ENCODE assay signal across 9 cellular contexts in genomic region chr1:169604781-169605560, GRCh38. TPM values are rescaled to one million over a fixed set of nuclear protein-coding genes. Genes with fewer than 3 reads are reported as not detected.
DNase-seq lines count a peak whose midpoint lies in the region; ATAC-seq and TF ChIP-seq lines count a peak whose summit lies in the region.
"Had no signal": no experiment of that assay in that cellular context is flagged by ENCODE, and none has a peak within 500 bp of the region (broad histone marks: within the 10 kb centered on the region; RNA-seq: fewer than 3 reads in every experiment).

No MANE protein-coding gene starts in this region.

- intact Hi-C loops in PC-9 (cut with micrococcal nuclease; ENCODE audit: unreplicated experiment) = no loop called here

- H3K4me3 ChIP-seq in neutrophil (ENCODE audit: low read depth in 1 of 2, low read length in 1 of 2) (peak overlapping the region; percentile 38 to 55), PC-9 (no peak overlapping the region)

- POLR2A ChIA-PET in PC-9 (lab: Charles Lee; ENCODE audit: unreplicated experiment) = interaction anchor here (0.6 kb wide), 1 partner anchor 128 kb away, joined by 24 read pairs; no protein-coding TSS in a partner anchor

- H3K4me1 ChIP-seq in neutrophil (ENCODE audit: control insufficient read depth in 1 of 2, insufficient read depth in 1 of 2, low read depth in 1 of 2, low read length in 1 of 2) (peaks cover 88 to 89% of the 10 kb centered on the region in 2 experiments), PC-9 (replicated peaks; ENCODE audit: insufficient read depth) (no peaks in the 10 kb centered on the region)

- H2AFZ ChIP-seq in PC-9 = no peak overlapping the region

- H3K27me3 ChIP-seq in neutrophil (no peaks in the 10 kb centered on the region), PC-9 (ENCODE audit: insufficient read depth, low read depth) (no peaks in the 10 kb centered on the region)

- no TSS peak for BruUV-seq in PC-9 (replicated peaks; lab: Mats Ljungman, UMichigan)

- no peak overlapping the region for H3K4me2 ChIP-seq in PC-9

- no peaks in the 10 kb centered on the region for H3F3A ChIP-seq in PC-9 (ENCODE audit: insufficient read depth, low read depth)

- peak; percentile 62 for TF ChIP-seq CTCF in neutrophil (IDR thresholded peaks at IDR 0.05)
- TF ChIP-seq CTCF in PC-9 (conservative IDR thresholded peaks at IDR 0.05) = no peak

- H3K27ac ChIP-seq in neutrophil (peak overlapping the region; percentile 88), PC-9 (no peak overlapping the region)

- H3K9me2 ChIP-seq in PC-9 (ENCODE audit: insufficient read depth) = no peaks in the 10 kb centered on the region

- peak; percentile 87 for ATAC-seq in GM18870 (IDR thresholded peaks at IDR 0.05; ENCODE audit: unreplicated experiment)
- no peak for ATAC-seq in HG02763 (IDR thresholded peaks at IDR 0.05; ENCODE audit: unreplicated experiment)

- DNase-seq in NOMO-1 (lab: John Stamatoyannopoulos, UW; ENCODE audit: unreplicated experiment in 2 of 2) (peak; percentile 88 to 98), activated T-helper 1 cell treated with Interleukin-2 at 50 U/mL for 16 hours (ENCODE audit: low read depth) (peak; percentile 23), PC-9 (no peak), SK-N-DZ (ENCODE audit: low spot score) (no peak), NCI-H2029 treated with DMSO at 0.1 percent for 48 hours (lab: John Stamatoyannopoulos, UW) (no peak)
- DNase-seq: NCI-H2081 treated with DMSO at 0.1 percent for 48 hours had no signal

- H3K36me3 ChIP-seq in neutrophil (no peaks in the 10 kb centered on the region), PC-9 (ENCODE audit: low read depth) (no peaks in the 10 kb centered on the region)

- H3K9me3 ChIP-seq in neutrophil = no peaks in the 10 kb centered on the region
- H3K9me3 ChIP-seq in PC-9 (ENCODE audit: insufficient read depth, low read depth) = no peaks in the 10 kb centered on the region

- no peaks in the 10 kb centered on the region for H4K20me1 ChIP-seq in PC-9 (ENCODE audit: insufficient read depth)

- no peaks in the 10 kb centered on the region for H3K79me2 ChIP-seq in PC-9 (ENCODE audit: low read depth)

- CTCF ChIA-PET in PC-9 (lab: Charles Lee) = no interaction called here

RNA-seq across cellular contexts. Expression of gene F5, which starts 18.7 kb away (rescaled TPM):
- not detected in 2 replicates for total RNA-seq in PC-9 (2021)
- polyA plus RNA-seq in SK-N-DZ (2014; cell fraction: cytosol; rRNA removed) = not detected in 2 replicates
- polyA plus RNA-seq in SK-N-DZ (2014; cell fraction: nucleus; rRNA removed) = not detected in 2 replicates

RNA-seq across cellular contexts. Expression of gene SELP, which starts 25.0 kb away (rescaled TPM):
- total RNA-seq in PC-9 (2021) = not detected in 2 replicates
- not detected in 2 replicates for polyA plus RNA-seq in SK-N-DZ (2014; cell fraction: cytosol; rRNA removed)
- polyA plus RNA-seq in SK-N-DZ (2014; cell fraction: nucleus; rRNA removed) = not detected in 2 replicates

Comparison
In these comparisons a context has a peak if more than half of its experiments do, and no peak if none do; other contexts are left out.
1. DNase-seq: peak in NOMO-1 (2 of 2) and activated T-helper 1 cell treated with Interleukin-2 at 50 U/mL for 16 hours (single experiment); none in PC-9 (0 of 2), SK-N-DZ (single experiment) and NCI-H2029 treated with DMSO at 0.1 percent for 48 hours (single experiment).